32 cellular contexts compared by ENCODE assay signal in the genomic region with DNA sequence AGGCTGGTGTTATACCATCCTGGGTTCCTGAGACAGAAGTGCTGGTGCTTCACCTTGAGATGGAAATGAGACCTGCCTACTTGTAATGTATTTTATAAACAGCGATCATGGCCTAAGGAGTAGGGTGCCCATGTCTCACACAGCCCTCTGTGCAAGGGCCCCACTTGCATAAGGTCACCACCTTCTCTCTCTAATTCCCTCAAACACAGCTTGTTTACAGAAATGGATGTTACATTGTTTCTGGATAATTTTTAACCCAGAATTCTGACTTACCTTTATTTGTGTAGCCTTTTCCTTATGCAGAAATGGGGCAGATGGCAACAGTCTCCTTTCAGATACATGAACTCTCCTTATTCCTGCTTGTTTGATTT.
A peak's percentile ranks its signal among the peaks of the same experiment; 100 is the strongest.
DNase-seq lines count a peak whose midpoint lies in the region; ATAC-seq, FAIRE-seq and TF ChIP-seq lines count a peak whose summit lies in the region.
"Had no signal": no experiment of that assay in that cellular context is flagged by ENCODE, and none has a peak within 500 bp of the region (broad histone marks: within the 10 kb centered on the region; RNA-seq: fewer than 3 reads in every experiment).

No MANE protein-coding gene starts in this region.

- intact Hi-C loops in colonic mucosa (cut with DNase I) (no loop called here), mucosa of descending colon (cut with DNase I, micrococcal nuclease) (no loop called here), kidney (cut with DNase I) (no loop called here)
- intact Hi-C loops in activated T-helper 2 cell treated with anti-CD3 and anti-CD28 coated beads, Interferon-gamma antibody, Interleukin-2, Interleukin-4, amounts not matched to agents 10 μg/mL and 5 μg/mL and 100 μg/mL, durations not matched to agents 14 hours and 24 hours and 36 hours (cut with micrococcal nuclease): loop anchor here (5.0 kb wide), 1 partner anchor 43 kb away; no protein-coding TSS in a partner anchor

- H3K27me3 ChIP-seq in colonic mucosa: no peaks in the 10 kb centered on the region
- H3K27me3 ChIP-seq: gastroesophageal sphincter, neural progenitor cell, right atrium auricular region, tibial artery had no signal

- no peak for TF ChIP-seq CTCF in colonic mucosa (IDR thresholded peaks at IDR 0.05)
- TF ChIP-seq CTCF in mucosa of descending colon (IDR thresholded peaks at IDR 0.05): no peak
- TF ChIP-seq CTCF in type B pancreatic cell (conservative IDR thresholded peaks at IDR 0.05): no peak
- TF ChIP-seq CTCF in kidney (IDR thresholded peaks at IDR 0.05; ENCODE audit: borderline replicate concordance, extremely low read depth, insufficient read depth): no peak

- H3K4me1 Mint-ChIP-seq in activated CD4-positive, alpha-beta T cell treated with anti-CD3 and anti-CD28 coated beads, Interleukin-2, amount 10 ng/mL, durations not matched to agents 7 days and 5 days: peaks cover 56% of the 10 kb centered on the region
- H3K4me1 Mint-ChIP-seq in type B pancreatic cell (ENCODE audit: unreplicated experiment): peaks cover 13% of the 10 kb centered on the region
- H3K4me1 Mint-ChIP-seq in activated T-helper 2 cell treated with anti-CD3 and anti-CD28 coated beads, Interferon-gamma antibody, Interleukin-2, Interleukin-4, amounts not matched to agents 10 μg/mL and 5 μg/mL and 100 μg/mL, durations not matched to agents 14 hours and 24 hours and 36 hours (ENCODE audit: low read depth): peaks cover 27% of the 10 kb centered on the region

- peaks cover 54% of the 10 kb centered on the region for H3K27me3 Mint-ChIP-seq in activated CD4-positive, alpha-beta T cell treated with anti-CD3 and anti-CD28 coated beads, Interleukin-2, amount 10 ng/mL, durations not matched to agents 7 days and 5 days
- H3K27me3 Mint-ChIP-seq in type B pancreatic cell: no peaks in the 10 kb centered on the region
- peaks cover 51% of the 10 kb centered on the region for H3K27me3 Mint-ChIP-seq in activated T-helper 2 cell treated with anti-CD3 and anti-CD28 coated beads, Interferon-gamma antibody, Interleukin-2, Interleukin-4, amounts not matched to agents 10 μg/mL and 5 μg/mL and 100 μg/mL, durations not matched to agents 14 hours and 24 hours and 36 hours (ENCODE audit: low read depth)
- H3K27me3 Mint-ChIP-seq: activated naive CD4-positive, alpha-beta T cell treated with anti-CD3 and anti-CD28 coated beads, Interleukin-2, amount 50 U/mL, for 24 hours had no signal

- H3K27ac ChIP-seq in colonic mucosa: peak overlapping the region; percentile 90
- H3K27ac ChIP-seq in kidney (ENCODE audit: low read depth in 2 of 2, low read length in 2 of 2): no peak overlapping the region
- H3K27ac ChIP-seq: 22Rv1, gastroesophageal sphincter, neural progenitor cell, parathyroid adenoma, right atrium auricular region, tibial artery had no signal

- H3K27ac Mint-ChIP-seq in activated CD4-positive, alpha-beta T cell treated with anti-CD3 and anti-CD28 coated beads, Interleukin-2, amount 10 ng/mL, durations not matched to agents 7 days and 5 days: peak overlapping the region; percentile 28
- peak overlapping the region; percentile 92 for H3K27ac Mint-ChIP-seq in type B pancreatic cell
- H3K27ac Mint-ChIP-seq in activated T-helper 2 cell treated with anti-CD3 and anti-CD28 coated beads, Interferon-gamma antibody, Interleukin-2, Interleukin-4, amounts not matched to agents 10 μg/mL and 5 μg/mL and 100 μg/mL, durations not matched to agents 14 hours and 24 hours and 36 hours: no peak overlapping the region
- H3K27ac Mint-ChIP-seq: activated CD4-positive, alpha-beta memory T cell treated with anti-CD3 and anti-CD28 coated beads, Interleukin-2, amount 10 ng/mL, durations not matched to agents 7 days and 5 days; activated naive CD4-positive, alpha-beta T cell treated with anti-CD3 and anti-CD28 coated beads, Interleukin-2, amount 50 U/mL, for 24 hours; neural progenitor cell had no signal

- no peak overlapping the region for H3K4me3 Mint-ChIP-seq in activated CD4-positive, alpha-beta T cell treated with anti-CD3 and anti-CD28 coated beads, Interleukin-2, amount 10 ng/mL, durations not matched to agents 7 days and 5 days
- peak overlapping the region; percentile 50 for H3K4me3 Mint-ChIP-seq in type B pancreatic cell
- H3K4me3 Mint-ChIP-seq in activated T-helper 2 cell treated with anti-CD3 and anti-CD28 coated beads, Interferon-gamma antibody, Interleukin-2, Interleukin-4, amounts not matched to agents 10 μg/mL and 5 μg/mL and 100 μg/mL, durations not matched to agents 14 hours and 24 hours and 36 hours (ENCODE audit: low read depth): no peak overlapping the region
- H3K4me3 Mint-ChIP-seq: activated CD4-positive, alpha-beta memory T cell treated with anti-CD3 and anti-CD28 coated beads, Interleukin-2, amount 10 ng/mL, durations not matched to agents 7 days and 5 days; activated naive CD4-positive, alpha-beta T cell treated with anti-CD3 and anti-CD28 coated beads, Interleukin-2, amount 50 U/mL, for 24 hours; neural progenitor cell had no signal

- DNase-seq in activated CD4-positive, alpha-beta T cell treated with anti-CD3 and anti-CD28 coated beads, Interleukin-2, amount 10 ng/mL, durations not matched to agents 7 days and 5 days: no peak
- no peak for DNase-seq in activated CD4-positive, alpha-beta T cell treated with anti-CD3 and anti-CD28 coated beads for 1 hour
- DNase-seq in colonic mucosa: no peak
- DNase-seq in mucosa of descending colon: no peak
- no peak for DNase-seq in type B pancreatic cell (ENCODE audit: extremely low spot score, unreplicated experiment)
- no peak for DNase-seq in activated T-helper 2 cell treated with anti-CD3 and anti-CD28 coated beads, Interferon-gamma antibody, Interleukin-2, Interleukin-4, amounts not matched to agents 10 μg/mL and 5 μg/mL and 100 μg/mL, durations not matched to agents 14 hours and 24 hours and 36 hours (ENCODE audit: low spot score)
- no peak for DNase-seq in NCI-H526 treated with DMSO at 0.1 percent for 48 hours (lab: John Stamatoyannopoulos, UW)
- no peak for DNase-seq in kidney
- DNase-seq: activated CD4-positive, alpha-beta memory T cell treated with anti-CD3 and anti-CD28 coated beads, Interleukin-2, amount 10 ng/mL, durations not matched to agents 7 days and 5 days; activated CD4-positive, CD25-positive, alpha-beta regulatory T cell treated with anti-CD3 and anti-CD28 coated beads, Interleukin-2, amount 50 U/mL, for 72 hours; amniotic stem cell; effector CD4-positive, alpha-beta T cell; hippocampal formation; left cardiac atrium; MV-4-11; NCI-H146; NCI-H345; NCI-H748 treated with DMSO at 0.1 percent for 48 hours; SHP77 treated with DMSO at 0.1 percent for 48 hours; stimulated activated CD4-positive, alpha-beta T cell treated with anti-CD3 and anti-CD28 coated beads, Interleukin-1b, Interleukin-23, amount 100 ng/mL, for 48 hours; T-helper 2 cell; tibial artery had no signal

- H3K9ac ChIP-seq in colonic mucosa (ENCODE audit: low read depth in 2 of 2, low read length in 2 of 2) (peak overlapping the region in 1 of 2 donors; percentile 62), kidney (ENCODE audit: low read length in 2 of 2) (no peak overlapping the region)
- H3K9ac ChIP-seq: neural progenitor cell, parathyroid adenoma had no signal

- H3K36me3 ChIP-seq in colonic mucosa: no peaks in the 10 kb centered on the region
- no peaks in the 10 kb centered on the region for H3K36me3 ChIP-seq in mucosa of descending colon (ENCODE audit: low read depth)
- H3K36me3 ChIP-seq in kidney (ENCODE audit: control insufficient read depth in 1 of 2, insufficient read depth in 2 of 2, low read length in 2 of 2): no peaks in the 10 kb centered on the region
- H3K36me3 ChIP-seq: neural progenitor cell had no signal

- peak; percentile 36 for ATAC-seq in mucosa of descending colon
- ATAC-seq: gastroesophageal sphincter, left cardiac atrium, Panc1 had no signal

- H3K9me3 ChIP-seq in colonic mucosa: no peaks in the 10 kb centered on the region
- no peaks in the 10 kb centered on the region for H3K9me3 ChIP-seq in mucosa of descending colon
- H3K9me3 ChIP-seq in kidney (ENCODE audit: control insufficient read depth in 1 of 2, low read length in 2 of 2): no peaks in the 10 kb centered on the region
- H3K9me3 ChIP-seq: gastroesophageal sphincter, right atrium auricular region, tibial artery had no signal

- FAIRE-seq in kidney (lab: Jason Lieb, UNC): no peak
- FAIRE-seq: D721Med had no signal

- POLR2A ChIA-PET in activated CD4-positive, alpha-beta T cell treated with anti-CD3 and anti-CD28 coated beads, Interleukin-2, amount 10 ng/mL, durations not matched to agents 7 days and 5 days (lab: Charles Lee): no interaction called here

- H3K36me3 Mint-ChIP-seq in activated CD4-positive, alpha-beta T cell treated with anti-CD3 and anti-CD28 coated beads, Interleukin-2, amount 10 ng/mL, durations not matched to agents 7 days and 5 days (ENCODE audit: low read depth): peaks cover 4% of the 10 kb centered on the region
- H3K36me3 Mint-ChIP-seq in type B pancreatic cell: peaks cover 21% of the 10 kb centered on the region
- H3K36me3 Mint-ChIP-seq in activated T-helper 2 cell treated with anti-CD3 and anti-CD28 coated beads, Interferon-gamma antibody, Interleukin-2, Interleukin-4, amounts not matched to agents 10 μg/mL and 5 μg/mL and 100 μg/mL, durations not matched to agents 14 hours and 24 hours and 36 hours (ENCODE audit: low read depth): no peaks in the 10 kb centered on the region
- H3K36me3 Mint-ChIP-seq: activated naive CD4-positive, alpha-beta T cell treated with anti-CD3 and anti-CD28 coated beads, Interleukin-2, amount 50 U/mL, for 24 hours; IgD-negative memory B cell had no signal

- H3K4me1 ChIP-seq in colonic mucosa (no peaks in the 10 kb centered on the region), mucosa of descending colon (ENCODE audit: low read depth) (peaks cover 45% of the 10 kb centered on the region), kidney (ENCODE audit: control insufficient read depth in 1 of 2, insufficient read depth in 1 of 2, low read depth in 1 of 2, low read length in 2 of 2) (peaks cover 8 to 13% of the 10 kb centered on the region in 2 donors)
- H3K4me1 ChIP-seq: gastroesophageal sphincter, parathyroid adenoma, right atrium auricular region, tibial artery had no signal

- H3K4me3 ChIP-seq in colonic mucosa (no peak overlapping the region), mucosa of descending colon (no peak overlapping the region), kidney (ENCODE audit: low read length in 2 of 2) (no peak overlapping the region)
- H3K4me3 ChIP-seq: gastroesophageal sphincter, neural progenitor cell, right atrium auricular region, tibial artery had no signal

- CTCF ChIA-PET in activated CD4-positive, alpha-beta T cell treated with anti-CD3 and anti-CD28 coated beads, Interleukin-2, amount 10 ng/mL, durations not matched to agents 7 days and 5 days (lab: Charles Lee): interaction anchor here (0.6 to 1.4 kb wide), 4 partner anchors 12 to 85 kb away, joined by 3 read pairs; no protein-coding TSS in a partner anchor

- peaks cover 3% of the 10 kb centered on the region for H3K9me3 Mint-ChIP-seq in activated CD4-positive, alpha-beta T cell treated with anti-CD3 and anti-CD28 coated beads, Interleukin-2, amount 10 ng/mL, durations not matched to agents 7 days and 5 days
- no peaks in the 10 kb centered on the region for H3K9me3 Mint-ChIP-seq in type B pancreatic cell
- no peaks in the 10 kb centered on the region for H3K9me3 Mint-ChIP-seq in activated T-helper 2 cell treated with anti-CD3 and anti-CD28 coated beads, Interferon-gamma antibody, Interleukin-2, Interleukin-4, amounts not matched to agents 10 μg/mL and 5 μg/mL and 100 μg/mL, durations not matched to agents 14 hours and 24 hours and 36 hours
- H3K9me3 Mint-ChIP-seq: activated CD4-positive, alpha-beta memory T cell treated with anti-CD3 and anti-CD28 coated beads, Interleukin-2, amount 10 ng/mL, durations not matched to agents 7 days and 5 days; activated naive CD4-positive, alpha-beta T cell treated with anti-CD3 and anti-CD28 coated beads, Interleukin-2, amount 50 U/mL, for 24 hours; H9; IgD-negative memory B cell; neural progenitor cell had no signal
